In genomic region chr3:39251576-39251975, GRCh38 we compare ENCODE assay signal across 30 cellular contexts. TPM values are rescaled to one million over a fixed set of nuclear protein-coding genes. Genes with fewer than 3 reads are reported as not detected.
"Had no signal": no experiment of that assay in that cellular context is flagged by ENCODE, and none has a peak within 500 bp of the region (broad histone marks: within the 10 kb centered on the region; RNA-seq: fewer than 3 reads in every experiment).

No MANE protein-coding gene starts in this region.

- H3K9me2 ChIP-seq: SK-N-SH had no signal

- H3K27ac ChIP-seq: adrenal gland, Peyer's patch, RWPE1, SJCRH30 had no signal

- H3K9me3 ChIP-seq: adrenal gland, MG63, Peyer's patch, SJCRH30, SK-N-SH had no signal

- H3K4me2 ChIP-seq: SK-N-SH had no signal

- H3K9me3 Mint-ChIP-seq: activated naive CD8-positive, alpha-beta T cell treated with anti-CD3 and anti-CD28 coated beads, Interleukin-2, amount 10 ng/mL, durations not matched to agents 7 days and 5 days; activated T-cell treated with anti-CD3 and anti-CD28 coated beads, Interleukin-2, amount 50 U/mL, for 4 hours; activated T-helper 17 cell treated with anti-CD3 and anti-CD28 coated beads, Interleukin-2, amount 50 U/mL, for 72 hours; WTC11 had no signal

- DNase-seq: activated CD4-positive, alpha-beta T cell treated with anti-CD3 and anti-CD28 coated beads for 48 hours; activated CD4-positive, alpha-beta T cell treated with anti-CD3 and anti-CD28 coated beads, Interleukin-2, amount 50 U/mL, for 4 hours; activated CD4-positive, CD25-positive, alpha-beta regulatory T cell treated with anti-CD3 and anti-CD28 coated beads, Interleukin-2, amount 50 U/mL, for 72 hours; activated CD8-positive, alpha-beta memory T cell treated with anti-CD3 and anti-CD28 coated beads for 24 hours; activated naive CD4-positive, alpha-beta T cell treated with anti-CD3 and anti-CD28 coated beads, Interleukin-2, amount 50 U/mL, for 16 hours; activated naive CD8-positive, alpha-beta T cell treated with anti-CD3 and anti-CD28 coated beads, Interleukin-2, amount 10 ng/mL, durations not matched to agents 7 days and 5 days; activated T-cell treated with anti-CD3 and anti-CD28 coated beads, Interleukin-2, amount 50 U/mL, for 4 hours; adrenal gland; anterior cingulate cortex; MG63; MV-4-11; NCI-H1092 treated with DMSO at 0.1 percent for 48 hours; NCI-H1417 treated with DMSO at 0.1 percent for 48 hours; NCI-H1694; NCI-H2029; NCI-H2107; NCI-H2171 treated with DMSO at 0.1 percent for 48 hours; NCI-H226; NCI-H526; NK-92 treated with Interleukin-12 subunit alpha and Interleukin-12 subunit beta, amount 100 ng/mL, for 24 hours; OCI-M1; Peyer's patch; Right ventricle myocardium superior; SJCRH30; SK-N-SH; SW 1271 had no signal

- H3K4me3 ChIP-seq: adrenal gland, MG63, Peyer's patch, SJCRH30 had no signal

- H3K36me3 Mint-ChIP-seq: activated naive CD8-positive, alpha-beta T cell treated with anti-CD3 and anti-CD28 coated beads, Interleukin-2, amount 10 ng/mL, durations not matched to agents 7 days and 5 days; WTC11 had no signal

- H3K4me1 Mint-ChIP-seq: WTC11 had no signal

- H3K4me3 Mint-ChIP-seq: activated naive CD8-positive, alpha-beta T cell treated with anti-CD3 and anti-CD28 coated beads, Interleukin-2, amount 10 ng/mL, durations not matched to agents 7 days and 5 days; activated T-cell treated with anti-CD3 and anti-CD28 coated beads, Interleukin-2, amount 50 U/mL, for 4 hours; activated T-helper 17 cell treated with anti-CD3 and anti-CD28 coated beads, Interleukin-2, amount 50 U/mL, for 72 hours; WTC11 had no signal

- H3K36me3 ChIP-seq: adrenal gland, MG63, Peyer's patch, SJCRH30 had no signal

- H3K4me1 ChIP-seq: SJCRH30 had no signal

- H3K27ac Mint-ChIP-seq: activated naive CD8-positive, alpha-beta T cell treated with anti-CD3 and anti-CD28 coated beads, Interleukin-2, amount 10 ng/mL, durations not matched to agents 7 days and 5 days; activated T-helper 17 cell treated with anti-CD3 and anti-CD28 coated beads, Interleukin-2, amount 50 U/mL, for 72 hours; WTC11 had no signal

- H3K27me3 ChIP-seq: adrenal gland, MG63, Peyer's patch, SJCRH30 had no signal

- ATAC-seq: activated T-cell treated with anti-CD3 and anti-CD28 coated beads, Interleukin-2, amount 50 U/mL, for 4 hours; activated T-helper 17 cell treated with anti-CD3 and anti-CD28 coated beads, Interleukin-2, amount 50 U/mL, for 72 hours; WTC11 had no signal

RNA-seq across cellular contexts. Expression of gene CX3CR1, which starts 28.3 kb away (rescaled TPM):
- total RNA-seq: NCI-H460, Peyer's patch, SJCRH30 had no signal
- polyA plus RNA-seq: SK-N-SH had no signal

RNA-seq across cellular contexts. Expression of gene XIRP1, which starts 59.2 kb away (rescaled TPM):
- total RNA-seq: activated naive CD8-positive, alpha-beta T cell treated with anti-CD3 and anti-CD28 coated beads, Interleukin-2, amount 10 ng/mL, durations not matched to agents 7 days and 5 days; NCI-H460; WTC11 had no signal
- polyA plus RNA-seq: SK-N-SH had no signal
